ENCODE assay signal across 1 cellular context in the genomic region with DNA sequence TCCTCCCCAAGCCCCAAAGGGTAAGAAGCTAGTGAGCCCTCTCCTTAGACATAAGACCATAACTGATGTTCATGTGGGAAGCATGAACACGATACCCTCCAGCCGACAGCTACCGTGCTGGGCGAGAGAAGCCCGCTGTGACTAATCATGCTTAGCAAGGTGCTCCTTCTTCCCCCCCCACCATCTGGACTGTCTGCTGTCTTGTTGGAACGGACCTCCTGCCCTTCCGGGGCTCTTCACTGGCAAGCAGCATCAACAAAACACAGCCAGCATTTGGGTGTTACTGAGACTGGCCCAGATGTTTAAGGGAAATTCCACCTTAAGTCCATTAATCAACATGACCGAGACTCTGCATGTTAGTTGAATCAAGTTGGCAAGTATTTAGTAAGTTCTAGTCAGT.
TF ChIP-seq lines count a peak whose summit lies in the region.

No MANE protein-coding gene starts in this region.

TF ChIP-seq in IMR-90, 13 proteins besides CTCF, POLR2A, EP300 and RAD21 (continued from another document):
- no peak for TF ChIP-seq RFX5 (IDR thresholded peaks at IDR 0.05; ENCODE audit: low read depth, low read length)
- no peak for TF ChIP-seq RCOR1 (IDR thresholded peaks at IDR 0.05; ENCODE audit: insufficient replicate concordance, low read length)
- TF ChIP-seq CEBPB (IDR thresholded peaks at IDR 0.05; ENCODE audit: low read depth, low read length), result no peak
- no peak for TF ChIP-seq BHLHE40 (IDR thresholded peaks at IDR 0.05; ENCODE audit: low read depth, low read length)
- TF ChIP-seq MAZ (IDR thresholded peaks at IDR 0.05; ENCODE audit: borderline replicate concordance, low read depth, low read length), result no peak
- no peak for TF ChIP-seq FOS (IDR thresholded peaks at IDR 0.05; ENCODE audit: low read depth, low read length)
- TF ChIP-seq CHD1 (IDR thresholded peaks at IDR 0.05; ENCODE audit: low read depth, low read length), result no peak
- no peak for TF ChIP-seq SMC3 (IDR thresholded peaks at IDR 0.05; ENCODE audit: low read depth, low read length)
